ENCODE assay signal across 11 cellular contexts in genomic region chr6:45448417-45449389, GRCh38.
DNase-seq lines count a peak whose midpoint lies in the region; ATAC-seq and TF ChIP-seq lines count a peak whose summit lies in the region.
"Had no signal": no experiment of that assay in that cellular context is flagged by ENCODE, and none has a peak within 500 bp of the region (broad histone marks: within the 10 kb centered on the region; RNA-seq: fewer than 3 reads in every experiment).

No MANE protein-coding gene starts in this region.

- no peaks in the 10 kb centered on the region for H3K27me3 Mint-ChIP-seq in activated naive CD8-positive, alpha-beta T cell
- H3K27me3 Mint-ChIP-seq in activated naive CD8-positive, alpha-beta T cell treated with anti-CD3 and anti-CD28 coated beads for 36 hours = no peaks in the 10 kb centered on the region
- H3K27me3 Mint-ChIP-seq in T-cell = no peaks in the 10 kb centered on the region
- H3K27me3 Mint-ChIP-seq in stimulated activated naive CD8-positive, alpha-beta T cell treated with anti-CD3 and anti-CD28 coated beads, Interleukin-15, amount 100 ng/mL, for 72 hours = no peaks in the 10 kb centered on the region

- no peak overlapping the region for H3K4me3 ChIP-seq in fibroblast of mammary gland (ENCODE audit: control insufficient read depth, low read depth, low read length)

- CTCF ChIA-PET in T-cell (lab: Charles Lee) = interaction anchor here in 1 of 2 donors (0.5 kb wide), 1 partner anchor 490 kb away, joined by 4 read pairs; no protein-coding TSS in a partner anchor

- peak overlapping the region; percentile 41 for H3K27ac Mint-ChIP-seq in activated naive CD8-positive, alpha-beta T cell
- H3K27ac Mint-ChIP-seq in activated naive CD8-positive, alpha-beta T cell treated with anti-CD3 and anti-CD28 coated beads for 36 hours = no peak overlapping the region
- H3K27ac Mint-ChIP-seq in T-cell = peak overlapping the region in 1 of 2 donors; percentile 83
- H3K27ac Mint-ChIP-seq in stimulated activated naive CD8-positive, alpha-beta T cell treated with anti-CD3 and anti-CD28 coated beads, Interleukin-15, amount 100 ng/mL, for 72 hours = peak overlapping the region in 1 of 2 donors; percentile 75

- H3K4me3 Mint-ChIP-seq in activated naive CD8-positive, alpha-beta T cell = peak overlapping the region; percentile 28
- H3K4me3 Mint-ChIP-seq in activated naive CD8-positive, alpha-beta T cell treated with anti-CD3 and anti-CD28 coated beads for 36 hours = no peak overlapping the region
- peak overlapping the region; percentile 18 to 37 (median 22) for H3K4me3 Mint-ChIP-seq in T-cell
- H3K4me3 Mint-ChIP-seq in stimulated activated naive CD8-positive, alpha-beta T cell treated with anti-CD3 and anti-CD28 coated beads, Interleukin-15, amount 100 ng/mL, for 72 hours = no peak overlapping the region

- TF ChIP-seq CTCF in fibroblast of mammary gland (conservative IDR thresholded peaks at IDR 0.05; ENCODE audit: control insufficient read depth, insufficient read depth, low read depth, low read length) = no peak

- peaks cover 35% of the 10 kb centered on the region for H3K36me3 Mint-ChIP-seq in activated naive CD8-positive, alpha-beta T cell
- peaks cover 36% of the 10 kb centered on the region for H3K36me3 Mint-ChIP-seq in activated naive CD8-positive, alpha-beta T cell treated with anti-CD3 and anti-CD28 coated beads for 36 hours
- H3K36me3 Mint-ChIP-seq in T-cell = peaks cover 25% of the 10 kb centered on the region

- POLR2A ChIA-PET in T-cell (lab: Charles Lee) = no interaction called here

- peaks cover 86% of the 10 kb centered on the region for H3K4me1 Mint-ChIP-seq in activated naive CD8-positive, alpha-beta T cell (ENCODE audit: low read depth)
- H3K4me1 Mint-ChIP-seq in activated naive CD8-positive, alpha-beta T cell treated with anti-CD3 and anti-CD28 coated beads for 36 hours = peaks cover 48% of the 10 kb centered on the region
- H3K4me1 Mint-ChIP-seq in T-cell = peaks cover 39 to 88% (median 78%) of the 10 kb centered on the region in 3 donors
- peaks cover 59% of the 10 kb centered on the region for H3K4me1 Mint-ChIP-seq in stimulated activated naive CD8-positive, alpha-beta T cell treated with anti-CD3 and anti-CD28 coated beads, Interleukin-15, amount 100 ng/mL, for 72 hours

- DNase-seq in activated naive CD8-positive, alpha-beta T cell treated with anti-CD3 and anti-CD28 coated beads for 36 hours = no peak
- DNase-seq in T-cell (no peak), fibroblast of mammary gland (ENCODE audit: low read depth) (peak; percentile 43), NCI-H345 (lab: John Stamatoyannopoulos, UW) (no peak), HUDEP-2 (lab: John Stamatoyannopoulos, UW; ENCODE audit: unreplicated experiment in 76 of 76) (no peak), HK-2 (ENCODE audit: unreplicated experiment) (no peak)
- no peak for DNase-seq in stimulated activated naive CD8-positive, alpha-beta T cell treated with anti-CD3 and anti-CD28 coated beads, Interleukin-15, amount 100 ng/mL, for 72 hours
- DNase-seq: DMS53, NCI-H2029, NCI-H82 had no signal

- peak in 1 of 4 experiments; percentile 32 for ATAC-seq in T-cell (replicated peaks in 1 of 4)
- ATAC-seq in stimulated activated naive CD8-positive, alpha-beta T cell treated with anti-CD3 and anti-CD28 coated beads, Interleukin-15, amount 100 ng/mL, for 72 hours = peak; percentile 50

- no peaks in the 10 kb centered on the region for H3K9me3 Mint-ChIP-seq in activated naive CD8-positive, alpha-beta T cell (ENCODE audit: low read depth)
- no peaks in the 10 kb centered on the region for H3K9me3 Mint-ChIP-seq in activated naive CD8-positive, alpha-beta T cell treated with anti-CD3 and anti-CD28 coated beads for 36 hours
- no peaks in the 10 kb centered on the region for H3K9me3 Mint-ChIP-seq in T-cell
- no peaks in the 10 kb centered on the region for H3K9me3 Mint-ChIP-seq in stimulated activated naive CD8-positive, alpha-beta T cell treated with anti-CD3 and anti-CD28 coated beads, Interleukin-15, amount 100 ng/mL, for 72 hours

Comparison
In these comparisons a context has a peak if more than half of its experiments do, and no peak if none do; other contexts are left out.
1. H3K4me3 Mint-ChIP-seq: peak in activated naive CD8-positive, alpha-beta T cell (single experiment) and T-cell (3 of 3); none in activated naive CD8-positive, alpha-beta T cell treated with anti-CD3 and anti-CD28 coated beads for 36 hours (single experiment) and stimulated activated naive CD8-positive, alpha-beta T cell treated with anti-CD3 and anti-CD28 coated beads, Interleukin-15, amount 100 ng/mL, for 72 hours (0 of 2).